ENCODE assay signal across 14 cellular contexts in genomic region chr12:85509081-85509856, GRCh38.
DNase-seq lines count a peak whose midpoint lies in the region; ATAC-seq and TF ChIP-seq lines count a peak whose summit lies in the region.
"Had no signal": no experiment of that assay in that cellular context is flagged by ENCODE, and none has a peak within 500 bp of the region (broad histone marks: within the 10 kb centered on the region; RNA-seq: fewer than 3 reads in every experiment).

No MANE protein-coding gene starts in this region.

- peaks cover 3% of the 10 kb centered on the region for H3K36me3 Mint-ChIP-seq in endodermal cell (ENCODE audit: low read depth)
- H3K36me3 Mint-ChIP-seq in stimulated activated effector memory CD8-positive, alpha-beta T cell treated with anti-CD3 and anti-CD28 coated beads, Interleukin-12 subunit alpha, Interleukin-12 subunit beta, amount 100 ng/mL, for 72 hours = no peaks in the 10 kb centered on the region

- WGBS in endodermal cell (ENCODE audit: insufficient coverage in 1 of 2, insufficient read length in 1 of 2), 2 experiments = 79% methylated on average over 2 to 7 of the region's 8 CpGs

- H3K9me3 ChIP-seq in endodermal cell (ENCODE audit: control insufficient read depth, low read length) = peaks cover 7% of the 10 kb centered on the region

- peak; percentile 3 for ATAC-seq in GM18873 (IDR thresholded peaks at IDR 0.05; ENCODE audit: low FRiP score, unreplicated experiment)
- ATAC-seq in GM21576 (IDR thresholded peaks at IDR 0.05; ENCODE audit: unreplicated experiment) = peak; percentile 23
- peak; percentile 19 for ATAC-seq in HG03095 (IDR thresholded peaks at IDR 0.05; ENCODE audit: unreplicated experiment)
- no peak for ATAC-seq in stimulated activated effector memory CD8-positive, alpha-beta T cell treated with anti-CD3 and anti-CD28 coated beads, Interleukin-12 subunit alpha, Interleukin-12 subunit beta, amount 100 ng/mL, for 72 hours

- no peak for TF ChIP-seq CTCF in endodermal cell (conservative IDR thresholded peaks at IDR 0.05)

- DNase-seq in endodermal cell (peak; percentile 79), iPS-NIHi7 (ENCODE audit: extremely low spot score) (no peak), HK-2 (ENCODE audit: unreplicated experiment) (no peak)
- DNase-seq in activated effector memory CD4-positive, alpha-beta T cell treated with Interleukin-2 at 50 U/mL for 16 hours = no peak
- no peak for DNase-seq in stimulated activated effector memory CD8-positive, alpha-beta T cell treated with anti-CD3 and anti-CD28 coated beads, Interleukin-12 subunit alpha, Interleukin-12 subunit beta, amount 100 ng/mL, for 72 hours (ENCODE audit: low spot score in 2 of 2)
- DNase-seq: islet precursor cell, Kasumi-1, NCI-H2029 treated with DMSO at 0.1 percent for 48 hours, WERI-Rb-1 had no signal

- H3K4me1 ChIP-seq in endodermal cell (ENCODE audit: control insufficient read depth, insufficient read depth, low read length) = no peaks in the 10 kb centered on the region
- H3K4me1 ChIP-seq: foreskin keratinocyte had no signal

- no peaks in the 10 kb centered on the region for H3K27me3 ChIP-seq in endodermal cell (ENCODE audit: control insufficient read depth, insufficient read depth, low read length, poor library complexity, severe bottlenecking)
- H3K27me3 ChIP-seq: foreskin keratinocyte had no signal

- H3K36me3 ChIP-seq in endodermal cell (ENCODE audit: control insufficient read depth, insufficient read depth, low read length) = no peaks in the 10 kb centered on the region
- H3K36me3 ChIP-seq: WERI-Rb-1 had no signal

- no peaks in the 10 kb centered on the region for H3K27me3 Mint-ChIP-seq in endodermal cell (ENCODE audit: insufficient read depth)

- no peak overlapping the region for H3K9ac ChIP-seq in endodermal cell (ENCODE audit: extremely low read depth, low read length, poor library complexity, severe bottlenecking)

- peak overlapping the region; percentile 32 for H3K4me3 ChIP-seq in endodermal cell (ENCODE audit: low read length)
- H3K4me3 ChIP-seq: SK-N-MC had no signal

- H3K4me1 Mint-ChIP-seq in endodermal cell = peaks cover 24% of the 10 kb centered on the region
- H3K4me1 Mint-ChIP-seq in stimulated activated effector memory CD8-positive, alpha-beta T cell treated with anti-CD3 and anti-CD28 coated beads, Interleukin-12 subunit alpha, Interleukin-12 subunit beta, amount 100 ng/mL, for 72 hours = no peaks in the 10 kb centered on the region

- peak overlapping the region; percentile 27 for H3K27ac ChIP-seq in endodermal cell (ENCODE audit: low read depth, low read length)
- H3K27ac ChIP-seq: foreskin keratinocyte, SK-N-MC, WERI-Rb-1 had no signal

- H3K27ac Mint-ChIP-seq in endodermal cell = peak overlapping the region; percentile 8
- no peak overlapping the region for H3K27ac Mint-ChIP-seq in stimulated activated effector memory CD8-positive, alpha-beta T cell treated with anti-CD3 and anti-CD28 coated beads, Interleukin-12 subunit alpha, Interleukin-12 subunit beta, amount 100 ng/mL, for 72 hours

- H3K9me3 Mint-ChIP-seq in endodermal cell = peaks cover 2% of the 10 kb centered on the region
- peaks cover 21% of the 10 kb centered on the region for H3K9me3 Mint-ChIP-seq in stimulated activated effector memory CD8-positive, alpha-beta T cell treated with anti-CD3 and anti-CD28 coated beads, Interleukin-12 subunit alpha, Interleukin-12 subunit beta, amount 100 ng/mL, for 72 hours

- no peak overlapping the region for H3K4me3 Mint-ChIP-seq in endodermal cell
- no peak overlapping the region for H3K4me3 Mint-ChIP-seq in stimulated activated effector memory CD8-positive, alpha-beta T cell treated with anti-CD3 and anti-CD28 coated beads, Interleukin-12 subunit alpha, Interleukin-12 subunit beta, amount 100 ng/mL, for 72 hours
